ENCODE assay signal across 38 cellular contexts in genomic region chr1:101841824-101842223, GRCh38.
"Had no signal": no experiment of that assay in that cellular context is flagged by ENCODE, and none has a peak within 500 bp of the region (broad histone marks: within the 10 kb centered on the region; RNA-seq: fewer than 3 reads in every experiment).

No MANE protein-coding gene starts in this region.

- H3K4me1 ChIP-seq: adrenal gland, ascending aorta, breast epithelium had no signal

- H3K27me3 ChIP-seq: adrenal gland, ascending aorta, body of pancreas, brain microvascular endothelial cell, breast epithelium, cardiac muscle cell had no signal

- DNase-seq: activated effector memory CD4-positive, alpha-beta T cell treated with anti-CD3 and anti-CD28 coated beads, Interleukin-2, amount 50 U/mL, for 16 hours; activated effector memory CD4-positive, alpha-beta T cell treated with Interleukin-2 at 50 U/mL for 16 hours; activated gamma-delta T cell; activated gamma-delta T cell treated with Interleukin-2 at 50 U/mL for 16 hours; activated naive CD4-positive, alpha-beta T cell; activated naive CD4-positive, alpha-beta T cell treated with anti-CD3 and anti-CD28 coated beads for 36 hours; activated naive CD4-positive, alpha-beta T cell treated with anti-CD3 and anti-CD28 coated beads, Interleukin-2, amount 10 ng/mL, durations not matched to agents 7 days and 5 days; activated naive CD4-positive, alpha-beta T cell treated with anti-CD3 and anti-CD28 coated beads, Interleukin-2, amount 50 U/mL, for 16 hours; activated naive CD4-positive, alpha-beta T cell treated with Interleukin-2 at 50 U/mL for 16 hours; activated naive CD8-positive, alpha-beta T cell treated with anti-CD3 and anti-CD28 coated beads for 36 hours; activated naive CD8-positive, alpha-beta T cell treated with anti-CD3 and anti-CD28 coated beads, Interleukin-2, amount 10 ng/mL, durations not matched to agents 7 days and 5 days; activated naive CD8-positive, alpha-beta T cell treated with anti-CD3 and anti-CD28 coated beads, Interleukin-2, amount 50 U/mL, for 24 hours; activated T-cell treated with anti-CD3 and anti-CD28 coated beads, Interleukin-2, amount 50 U/mL, for 1 hour; activated T-cell treated with anti-CD3 and anti-CD28 coated beads, Interleukin-2, amount 50 U/mL, for 24 hours; activated T-cell treated with anti-CD3 and anti-CD28 coated beads, Interleukin-2, amount 50 U/mL, for 4 hours; activated T-cell treated with anti-CD3 and anti-CD28 coated beads, Interleukin-2, amount 50 U/mL, for 48 hours; activated T-cell treated with anti-CD3 and anti-CD28 coated beads, Interleukin-2, amount 50 U/mL, for 72 hours; adrenal gland; amniotic stem cell; amygdala; anterior cingulate cortex; aorta; body of pancreas; brain microvascular endothelial cell; caudate nucleus; central memory CD4-positive, alpha-beta T cell; cerebellar nuclear complex had no signal

- ATAC-seq: activated naive CD4-positive, alpha-beta T cell treated with anti-CD3 and anti-CD28 coated beads, Interleukin-2, amount 50 U/mL, for 72 hours; activated naive CD8-positive, alpha-beta T cell treated with anti-CD3 and anti-CD28 coated beads, Interleukin-2, amount 50 U/mL, for 24 hours; activated T-cell treated with anti-CD3 and anti-CD28 coated beads, Interleukin-2, amount 50 U/mL, for 4 hours; activated T-cell treated with anti-CD3 and anti-CD28 coated beads, Interleukin-2, amount 50 U/mL, for 72 hours; activated T-helper 17 cell treated with anti-CD3 and anti-CD28 coated beads, Interleukin-2, amount 50 U/mL, for 72 hours; body of pancreas had no signal

- H3K27ac Mint-ChIP-seq: activated naive CD4-positive, alpha-beta T cell treated with anti-CD3 and anti-CD28 coated beads for 36 hours; activated naive CD4-positive, alpha-beta T cell treated with anti-CD3 and anti-CD28 coated beads, Interleukin-2, amount 10 ng/mL, durations not matched to agents 7 days and 5 days; activated naive CD4-positive, alpha-beta T cell treated with anti-CD3 and anti-CD28 coated beads, Interleukin-2, amount 50 U/mL, for 24 hours; activated naive CD4-positive, alpha-beta T cell treated with anti-CD3 and anti-CD28 coated beads, Interleukin-2, amount 50 U/mL, for 72 hours; activated naive CD8-positive, alpha-beta T cell; activated naive CD8-positive, alpha-beta T cell treated with anti-CD3 and anti-CD28 coated beads for 36 hours; activated naive CD8-positive, alpha-beta T cell treated with anti-CD3 and anti-CD28 coated beads, Interleukin-2, amount 10 ng/mL, durations not matched to agents 7 days and 5 days; activated naive CD8-positive, alpha-beta T cell treated with anti-CD3 and anti-CD28 coated beads, Interleukin-2, amount 50 U/mL, for 24 hours; activated T-cell treated with anti-CD3 and anti-CD28 coated beads, Interleukin-2, amount 50 U/mL, for 24 hours; activated T-cell treated with anti-CD3 and anti-CD28 coated beads, Interleukin-2, amount 50 U/mL, for 72 hours; activated T-helper 1 cell treated with anti-CD3 and anti-CD28 coated beads, Interleukin-12 subunit alpha, Interleukin-12 subunit beta, Interleukin-2, Interleukin-4 antibody, amounts not matched to agents 30 ng/mL and 10 ng/mL and 1 ng/mL, durations not matched to agents 14 hours and 24 hours and 36 hours; activated T-helper 17 cell treated with anti-CD3 and anti-CD28 coated beads, Interleukin-2, amount 50 U/mL, for 72 hours; activated T-helper 2 cell treated with anti-CD3 and anti-CD28 coated beads, Interferon-gamma antibody, Interleukin-2, Interleukin-4, amounts not matched to agents 10 μg/mL and 5 μg/mL and 100 μg/mL, durations not matched to agents 14 hours and 24 hours and 36 hours; brain had no signal

- H3K4me1 Mint-ChIP-seq: activated naive CD4-positive, alpha-beta T cell treated with anti-CD3 and anti-CD28 coated beads, Interleukin-2, amount 10 ng/mL, durations not matched to agents 7 days and 5 days; activated naive CD4-positive, alpha-beta T cell treated with anti-CD3 and anti-CD28 coated beads, Interleukin-2, amount 50 U/mL, for 24 hours; activated naive CD8-positive, alpha-beta T cell treated with anti-CD3 and anti-CD28 coated beads for 36 hours; activated naive CD8-positive, alpha-beta T cell treated with anti-CD3 and anti-CD28 coated beads, Interleukin-2, amount 10 ng/mL, durations not matched to agents 7 days and 5 days; activated naive CD8-positive, alpha-beta T cell treated with anti-CD3 and anti-CD28 coated beads, Interleukin-2, amount 50 U/mL, for 24 hours; activated T-helper 17 cell treated with anti-CD3 and anti-CD28 coated beads, Interleukin-2, amount 50 U/mL, for 72 hours; central memory CD8-positive, alpha-beta T cell had no signal

- H3K36me3 Mint-ChIP-seq: activated naive CD4-positive, alpha-beta T cell treated with anti-CD3 and anti-CD28 coated beads, Interleukin-2, amount 10 ng/mL, durations not matched to agents 7 days and 5 days; activated naive CD4-positive, alpha-beta T cell treated with anti-CD3 and anti-CD28 coated beads, Interleukin-2, amount 50 U/mL, for 24 hours; activated naive CD4-positive, alpha-beta T cell treated with anti-CD3 and anti-CD28 coated beads, Interleukin-2, amount 50 U/mL, for 72 hours; activated naive CD8-positive, alpha-beta T cell; activated naive CD8-positive, alpha-beta T cell treated with anti-CD3 and anti-CD28 coated beads for 36 hours; activated naive CD8-positive, alpha-beta T cell treated with anti-CD3 and anti-CD28 coated beads, Interleukin-2, amount 10 ng/mL, durations not matched to agents 7 days and 5 days; brain had no signal

- H3K9me3 Mint-ChIP-seq: activated naive CD4-positive, alpha-beta T cell treated with anti-CD3 and anti-CD28 coated beads for 36 hours; activated naive CD4-positive, alpha-beta T cell treated with anti-CD3 and anti-CD28 coated beads, Interleukin-2, amount 10 ng/mL, durations not matched to agents 7 days and 5 days; activated naive CD4-positive, alpha-beta T cell treated with anti-CD3 and anti-CD28 coated beads, Interleukin-2, amount 50 U/mL, for 24 hours; activated naive CD4-positive, alpha-beta T cell treated with anti-CD3 and anti-CD28 coated beads, Interleukin-2, amount 50 U/mL, for 72 hours; activated naive CD8-positive, alpha-beta T cell treated with anti-CD3 and anti-CD28 coated beads for 36 hours; activated naive CD8-positive, alpha-beta T cell treated with anti-CD3 and anti-CD28 coated beads, Interleukin-2, amount 10 ng/mL, durations not matched to agents 7 days and 5 days; activated naive CD8-positive, alpha-beta T cell treated with anti-CD3 and anti-CD28 coated beads, Interleukin-2, amount 50 U/mL, for 24 hours; activated T-cell treated with anti-CD3 and anti-CD28 coated beads, Interleukin-2, amount 50 U/mL, for 24 hours; activated T-cell treated with anti-CD3 and anti-CD28 coated beads, Interleukin-2, amount 50 U/mL, for 4 hours; activated T-helper 1 cell treated with anti-CD3 and anti-CD28 coated beads, Interleukin-12 subunit alpha, Interleukin-12 subunit beta, Interleukin-2, Interleukin-4 antibody, amounts not matched to agents 30 ng/mL and 10 ng/mL and 1 ng/mL, durations not matched to agents 14 hours and 24 hours and 36 hours; activated T-helper 17 cell treated with anti-CD3 and anti-CD28 coated beads, Interleukin-2, amount 50 U/mL, for 72 hours; activated T-helper 2 cell treated with anti-CD3 and anti-CD28 coated beads, Interferon-gamma antibody, Interleukin-2, Interleukin-4, amounts not matched to agents 10 μg/mL and 5 μg/mL and 100 μg/mL, durations not matched to agents 14 hours and 24 hours and 36 hours; brain had no signal

- H3K4me3 ChIP-seq: adrenal gland, ascending aorta, body of pancreas, breast epithelium, cardiac muscle cell had no signal

- H3K4me3 Mint-ChIP-seq: activated naive CD4-positive, alpha-beta T cell treated with anti-CD3 and anti-CD28 coated beads for 36 hours; activated naive CD4-positive, alpha-beta T cell treated with anti-CD3 and anti-CD28 coated beads, Interleukin-2, amount 10 ng/mL, durations not matched to agents 7 days and 5 days; activated naive CD4-positive, alpha-beta T cell treated with anti-CD3 and anti-CD28 coated beads, Interleukin-2, amount 50 U/mL, for 24 hours; activated naive CD8-positive, alpha-beta T cell; activated naive CD8-positive, alpha-beta T cell treated with anti-CD3 and anti-CD28 coated beads for 36 hours; activated naive CD8-positive, alpha-beta T cell treated with anti-CD3 and anti-CD28 coated beads, Interleukin-2, amount 10 ng/mL, durations not matched to agents 7 days and 5 days; activated naive CD8-positive, alpha-beta T cell treated with anti-CD3 and anti-CD28 coated beads, Interleukin-2, amount 50 U/mL, for 24 hours; activated T-cell treated with anti-CD3 and anti-CD28 coated beads, Interleukin-2, amount 50 U/mL, for 24 hours; activated T-cell treated with anti-CD3 and anti-CD28 coated beads, Interleukin-2, amount 50 U/mL, for 4 hours; activated T-cell treated with anti-CD3 and anti-CD28 coated beads, Interleukin-2, amount 50 U/mL, for 72 hours; activated T-helper 1 cell treated with anti-CD3 and anti-CD28 coated beads, Interleukin-12 subunit alpha, Interleukin-12 subunit beta, Interleukin-2, Interleukin-4 antibody, amounts not matched to agents 30 ng/mL and 10 ng/mL and 1 ng/mL, durations not matched to agents 14 hours and 24 hours and 36 hours; activated T-helper 17 cell treated with anti-CD3 and anti-CD28 coated beads, Interleukin-2, amount 50 U/mL, for 72 hours; brain; central memory CD8-positive, alpha-beta T cell had no signal

- H3K36me3 ChIP-seq: adrenal gland, ascending aorta, brain microvascular endothelial cell, breast epithelium, cardiac muscle cell had no signal

- H3K27ac ChIP-seq: adrenal gland, ascending aorta, body of pancreas, brain microvascular endothelial cell, breast epithelium, cardiac muscle cell had no signal

- H3K9me3 ChIP-seq: adrenal gland, ascending aorta, body of pancreas, breast epithelium had no signal
